In genomic region chr4:138226351-138226750, GRCh38 we compare ENCODE assay signal across 1 cellular context.
TF ChIP-seq lines count a peak whose summit lies in the region.

No MANE protein-coding gene starts in this region.

TF ChIP-seq in A549, 52 proteins besides CTCF, POLR2A, EP300 and RAD21 (continued from another document):
- TF ChIP-seq ZNF302 (CRISPR knock-in tag; IDR thresholded peaks at IDR 0.05) (no peak), RFX5 (IDR thresholded peaks at IDR 0.05) (no peak), NPAS2 (CRISPR knock-in tag; IDR thresholded peaks at IDR 0.05; ENCODE audit: borderline replicate concordance) (no peak)
